ENCODE assay signal across 10 cellular contexts in genomic region chr2:144508162-144508765, GRCh38. TPM values are rescaled to one million over a fixed set of nuclear protein-coding genes. Genes with fewer than 3 reads are reported as not detected.
A peak's percentile ranks its signal among the peaks of the same experiment; 100 is the strongest.
DNase-seq lines count a peak whose midpoint lies in the region; ATAC-seq and TF ChIP-seq lines count a peak whose summit lies in the region.
"Had no signal": no experiment of that assay in that cellular context is flagged by ENCODE, and none has a peak within 500 bp of the region (broad histone marks: within the 10 kb centered on the region; RNA-seq: fewer than 3 reads in every experiment).

No MANE protein-coding gene starts in this region.

- H3K9me3 ChIP-seq in neural progenitor cell (ENCODE audit: low read depth), result no peaks in the 10 kb centered on the region

- peaks cover 70% of the 10 kb centered on the region for H3F3A ChIP-seq in neural progenitor cell (ENCODE audit: low read depth)

- no peaks in the 10 kb centered on the region for H3K36me3 ChIP-seq in neural progenitor cell

- H4K20me1 ChIP-seq in neural progenitor cell (ENCODE audit: low read depth), result peaks cover 100% of the 10 kb centered on the region

- H3K4me1 ChIP-seq in neural progenitor cell, result peaks cover 98% of the 10 kb centered on the region

- no peak overlapping the region for H3K9ac ChIP-seq in neural progenitor cell

- no peaks in the 10 kb centered on the region for H3K27me3 ChIP-seq in neural progenitor cell

- H3K27me3 Mint-ChIP-seq in neural progenitor cell (ENCODE audit: insufficient read depth, low read depth), result no peaks in the 10 kb centered on the region

- H2AFZ ChIP-seq in neural progenitor cell (replicated peaks), result no peak overlapping the region

- H3K79me2 ChIP-seq in neural progenitor cell (ENCODE audit: low read depth), result peaks cover 100% of the 10 kb centered on the region

- TF ChIP-seq POLR2A in NB4 (IDR thresholded peaks at IDR 0.05; ENCODE audit: extremely low read depth, insufficient read length), result no peak

- H3K4me1 Mint-ChIP-seq in neural progenitor cell, result peaks cover 100% of the 10 kb centered on the region

- TF ChIP-seq CTCF in NB4 (IDR thresholded peaks at IDR 0.05; ENCODE audit: low read depth, low read length) (no peak), epithelial cell of proximal tubule (conservative IDR thresholded peaks at IDR 0.05; ENCODE audit: low read depth, low read length) (no peak), neural progenitor cell (IDR thresholded peaks at IDR 0.05) (no peak)

- H3K27ac ChIP-seq in neural progenitor cell, result peak overlapping the region; percentile 82

- peak overlapping the region; percentile 96 for H3K4me2 ChIP-seq in neural progenitor cell

- no peaks in the 10 kb centered on the region for H3K9me3 Mint-ChIP-seq in neural progenitor cell

- H3K36me3 Mint-ChIP-seq in neural progenitor cell, result no peaks in the 10 kb centered on the region

- DNase-seq in Ammon's horn (ENCODE audit: low spot score), result peak; percentile 89
- DNase-seq in NB4 (ENCODE audit: low read depth), result peak; percentile 50
- no peak for DNase-seq in epithelial cell of proximal tubule (ENCODE audit: low read depth)
- DNase-seq in neural progenitor cell (ENCODE audit: low spot score), result no peak
- DNase-seq in NCI-H82 treated with DMSO at 0.1 percent for 48 hours (lab: John Stamatoyannopoulos, UW; ENCODE audit: unreplicated experiment), result no peak
- no peak for DNase-seq in stimulated activated naive CD4-positive, alpha-beta T cell (lab: John Stamatoyannopoulos, UW)
- no peak for DNase-seq in NCI-H1930 (lab: John Stamatoyannopoulos, UW)
- DNase-seq: NCI-H69 had no signal

- H3K4me3 ChIP-seq in NB4 (ENCODE audit: low read depth, low read length) (no peak overlapping the region), epithelial cell of proximal tubule (ENCODE audit: low read depth, low read length) (peak overlapping the region; percentile 10), neural progenitor cell (peak overlapping the region; percentile 29)

- peak overlapping the region; percentile 97 for H3K27ac Mint-ChIP-seq in neural progenitor cell
- H3K27ac Mint-ChIP-seq: activated naive CD8-positive, alpha-beta T cell had no signal

- no peak for ATAC-seq in HG02623 (IDR thresholded peaks at IDR 0.05; ENCODE audit: unreplicated experiment)

- H3K4me3 Mint-ChIP-seq in neural progenitor cell, result peak overlapping the region; percentile 16
- H3K4me3 Mint-ChIP-seq: activated naive CD8-positive, alpha-beta T cell had no signal

RNA-seq across cellular contexts. Expression of gene ZEB2, which starts 11.7 kb away (rescaled TPM):
- total RNA-seq in epithelial cell of proximal tubule (4.1 and 6.3 TPM in 2 replicates), neural progenitor cell (ENCODE audit: low replicate concordance) (72.9 and 106 TPM in 2 replicates)

Comparison
In these comparisons a context has a peak if more than half of its experiments do, and no peak if none do; other contexts are left out.
1. DNase-seq: peak in Ammon's horn (single experiment) and NB4 (single experiment); none in epithelial cell of proximal tubule (single experiment), neural progenitor cell (single experiment), NCI-H82 treated with DMSO at 0.1 percent for 48 hours (single experiment), stimulated activated naive CD4-positive, alpha-beta T cell (0 of 6) and NCI-H1930 (0 of 2).
2. RNA of gene ZEB2, which starts 11.7 kb away (total RNA-seq): 72.9 to 106 TPM in neural progenitor cell; 4.1 to 6.3 TPM in epithelial cell of proximal tubule; every median in the first group is over 10 times any median in the second.